ENCODE assay signal across 16 cellular contexts in the genomic region with DNA sequence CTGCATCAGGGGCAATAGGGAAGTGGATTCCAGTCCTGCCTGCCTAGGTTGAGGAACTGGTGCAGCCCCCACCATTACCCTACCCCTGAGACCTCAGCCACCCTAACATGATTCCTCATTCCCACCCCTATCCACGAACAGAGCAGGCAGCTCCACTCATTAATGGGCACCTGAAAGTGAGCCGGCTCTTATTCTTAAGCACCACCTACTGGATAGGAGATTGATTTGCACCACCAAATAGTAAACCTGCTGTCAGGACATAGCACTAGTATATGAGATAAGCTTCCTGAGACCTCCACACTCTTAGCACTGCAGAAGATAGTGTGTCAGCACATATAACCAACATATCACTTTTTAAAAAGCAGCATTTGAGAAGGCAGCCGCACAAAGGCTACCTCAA.
A peak's percentile ranks its signal among the peaks of the same experiment; 100 is the strongest.
DNase-seq lines count a peak whose midpoint lies in the region; ATAC-seq and TF ChIP-seq lines count a peak whose summit lies in the region.
"Had no signal": no experiment of that assay in that cellular context is flagged by ENCODE, and none has a peak within 500 bp of the region (broad histone marks: within the 10 kb centered on the region; RNA-seq: fewer than 3 reads in every experiment).

No MANE protein-coding gene starts in this region.

- no peaks in the 10 kb centered on the region for H3K36me3 ChIP-seq in GM06990 (ENCODE audit: control insufficient read depth, insufficient read depth, low read length)
- no peaks in the 10 kb centered on the region for H3K36me3 ChIP-seq in brain microvascular endothelial cell (replicated peaks)
- H3K36me3 ChIP-seq: tibial nerve had no signal

- peak; percentile 91 for ATAC-seq in left lobe of liver
- no peak for ATAC-seq in HG02610 (IDR thresholded peaks at IDR 0.05; ENCODE audit: unreplicated experiment)
- ATAC-seq in GM19455 (IDR thresholded peaks at IDR 0.05; ENCODE audit: unreplicated experiment) = no peak
- ATAC-seq: activated T-cell treated with anti-CD3 and anti-CD28 coated beads, Interleukin-2, amount 50 U/mL, for 72 hours had no signal

- H3K27me3 ChIP-seq in GM06990 (replicated peaks; ENCODE audit: control insufficient read depth, insufficient read depth, low read length) = no peaks in the 10 kb centered on the region
- no peaks in the 10 kb centered on the region for H3K27me3 ChIP-seq in brain microvascular endothelial cell (replicated peaks)
- H3K27me3 ChIP-seq: tibial nerve had no signal

- in situ Hi-C loops in brain microvascular endothelial cell (cut with HindIII; ENCODE audit: low pct_ligation_motif_present, low sequenced_read_pairs) = no loop called here

- TF ChIP-seq CTCF in GM06990 (IDR thresholded peaks at IDR 0.05; ENCODE audit: insufficient read depth, low read length, poor library complexity, severe bottlenecking) (peak; percentile 14), LNCaP clone FGC (IDR thresholded peaks at IDR 0.05; ENCODE audit: control insufficient read depth, extremely low read depth, insufficient read depth) (peak; percentile 34; the same call in 1 of the 2 replicates), brain microvascular endothelial cell (IDR thresholded peaks at IDR 0.05; ENCODE audit: low read depth, low read length, missing control alignments) (peak; percentile 29)

- DNase-seq in GM06990 (ENCODE audit: extremely low read depth, insufficient read length) = no peak
- DNase-seq in LNCaP clone FGC (ENCODE audit: low read depth) = no peak
- peak; percentile 1 for DNase-seq in brain microvascular endothelial cell
- no peak for DNase-seq in left lobe of liver (ENCODE audit: low spot score)
- DNase-seq in ureter (ENCODE audit: low spot score) = no peak
- DNase-seq: activated CD4-positive, CD25-positive, alpha-beta regulatory T cell; activated T-cell treated with anti-CD3 and anti-CD28 coated beads, Interleukin-2, amount 50 U/mL, for 72 hours; Calu3; NCI-H187 treated with DMSO at 0.1 percent for 48 hours; NCI-H446 treated with DMSO at 0.1 percent for 48 hours; SHP77; T-helper 2 cell had no signal

- H3K27ac ChIP-seq in brain microvascular endothelial cell = no peak overlapping the region
- H3K27ac ChIP-seq: coronary artery, tibial nerve had no signal

- H3K4me3 ChIP-seq in GM06990 (replicated peaks; ENCODE audit: low read depth, low read length) = no peak overlapping the region
- no peak overlapping the region for H3K4me3 ChIP-seq in LNCaP clone FGC (ENCODE audit: low read depth, low read length)
- H3K4me3 ChIP-seq in brain microvascular endothelial cell (ENCODE audit: low read depth, low read length) = no peak overlapping the region
- H3K4me3 ChIP-seq: coronary artery, tibial nerve had no signal
